ENCODE assay signal across 11 cellular contexts in the genomic region with DNA sequence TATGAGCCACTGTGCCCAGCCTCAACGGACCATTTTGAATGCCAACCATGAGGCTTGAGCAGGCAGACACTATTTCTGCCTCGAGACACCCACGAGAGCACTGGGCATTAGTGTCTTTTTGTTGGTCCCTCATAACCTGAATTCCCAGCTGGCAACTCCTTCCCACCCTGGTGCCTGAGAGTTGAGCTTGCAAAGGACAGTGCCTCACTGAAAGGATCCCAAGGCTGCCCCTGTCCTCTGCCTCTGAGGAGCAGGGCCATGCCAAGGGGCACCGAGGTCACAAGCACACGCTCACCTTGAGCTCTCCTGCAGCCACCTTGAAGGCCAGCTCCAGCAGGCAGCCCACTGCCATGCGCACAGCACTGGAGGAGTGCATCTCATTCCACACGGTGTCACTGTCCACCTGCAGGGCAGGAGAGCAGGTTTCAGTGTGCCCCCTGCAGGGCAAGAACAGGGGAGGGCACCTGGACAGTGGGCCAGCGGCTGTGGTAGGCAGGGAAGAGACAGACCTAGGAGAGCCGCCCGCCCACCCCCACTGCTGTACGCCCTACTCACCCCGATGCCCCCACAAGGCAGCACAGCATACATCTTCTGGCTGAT. TPM values are rescaled to one million over a fixed set of nuclear protein-coding genes. Genes with fewer than 3 reads are reported as not detected.
DNase-seq lines count a peak whose midpoint lies in the region; ATAC-seq, FAIRE-seq and TF ChIP-seq lines count a peak whose summit lies in the region.
"Had no signal": no experiment of that assay in that cellular context is flagged by ENCODE, and none has a peak within 500 bp of the region (broad histone marks: within the 10 kb centered on the region; RNA-seq: fewer than 3 reads in every experiment).

No MANE protein-coding gene starts in this region.

- peak; percentile 81 for DNase-seq in D341Med (ENCODE audit: low spot score)
- peak; percentile 58 for DNase-seq in HPDE6-E6E7 (ENCODE audit: extremely low spot score)
- peak; percentile 24 for DNase-seq in UCSD-AML1 (lab: John Stamatoyannopoulos, UW; ENCODE audit: unreplicated experiment)
- no peak for DNase-seq in kidney
- DNase-seq in activated CD8-positive, alpha-beta memory T cell treated with anti-CD3 and anti-CD28 coated beads, Interleukin-2, amount 50 U/mL, for 4 hours: no peak
- no peak for DNase-seq in activated CD8-positive, alpha-beta memory T cell treated with anti-CD3 and anti-CD28 coated beads, Interleukin-2, amount 50 U/mL, for 48 hours
- DNase-seq: anterior cingulate cortex, hypothalamus, NCI-H2227 treated with DMSO at 0.1 percent for 48 hours had no signal

- H3K4me3 ChIP-seq in kidney (ENCODE audit: low read length in 2 of 2): no peak overlapping the region

- no peaks in the 10 kb centered on the region for H3K9me3 ChIP-seq in kidney (ENCODE audit: control insufficient read depth in 1 of 2, low read length in 2 of 2)

- intact Hi-C loops in kidney (cut with DNase I): no loop called here

- H3K4me1 ChIP-seq in kidney (ENCODE audit: control insufficient read depth in 1 of 2, insufficient read depth in 1 of 2, low read depth in 1 of 2, low read length in 2 of 2): no peaks in the 10 kb centered on the region

- TF ChIP-seq CTCF in kidney (IDR thresholded peaks at IDR 0.05; ENCODE audit: borderline replicate concordance, extremely low read depth, insufficient read depth): peak; percentile 54

- peaks cover 22 to 61% of the 10 kb centered on the region in 2 donors for H3K36me3 ChIP-seq in kidney (ENCODE audit: control insufficient read depth in 1 of 2, insufficient read depth in 2 of 2, low read length in 2 of 2)

- ATAC-seq in GM18498 (IDR thresholded peaks at IDR 0.05; ENCODE audit: unreplicated experiment) (no peak), GM21717 (IDR thresholded peaks at IDR 0.05; ENCODE audit: unreplicated experiment) (no peak)

- FAIRE-seq in kidney (lab: Jason Lieb, UNC): no peak

- no peak overlapping the region for H3K9ac ChIP-seq in kidney (ENCODE audit: low read length in 2 of 2)

- H3K27ac ChIP-seq in kidney (ENCODE audit: low read depth in 2 of 2, low read length in 2 of 2): no peak overlapping the region

RNA-seq across cellular contexts. Expression of a gene that starts 12.8 kb away (rescaled TPM):
- 70.0 TPM for total RNA-seq in kidney
- polyA plus RNA-seq in kidney (ENCODE audit: insufficient read depth, low read depth, low replicate concordance): 150 TPM

RNA-seq across cellular contexts. Expression of a gene that starts 16.9 kb away (rescaled TPM):
- 47.6 TPM for total RNA-seq in kidney
- 29.0 TPM for polyA plus RNA-seq in kidney (ENCODE audit: insufficient read depth, low read depth, low replicate concordance)

RNA-seq across cellular contexts. Expression of a gene that starts 40.1 kb away (rescaled TPM):
- 35.6 TPM for total RNA-seq in kidney
- 25.3 TPM for polyA plus RNA-seq in kidney (ENCODE audit: insufficient read depth, low read depth, low replicate concordance)

RNA-seq across cellular contexts. Expression of a gene that starts 58.4 kb away (rescaled TPM):
- 0.88 TPM for total RNA-seq in kidney
- 0.17 TPM for polyA plus RNA-seq in kidney (ENCODE audit: insufficient read depth, low read depth, low replicate concordance)

Comparison
In these comparisons a context has a peak if more than half of its experiments do, and no peak if none do; other contexts are left out.
1. DNase-seq: peak in D341Med (single experiment), HPDE6-E6E7 (single experiment) and UCSD-AML1 (single experiment); none in kidney (single experiment), activated CD8-positive, alpha-beta memory T cell treated with anti-CD3 and anti-CD28 coated beads, Interleukin-2, amount 50 U/mL, for 4 hours (single experiment) and activated CD8-positive, alpha-beta memory T cell treated with anti-CD3 and anti-CD28 coated beads, Interleukin-2, amount 50 U/mL, for 48 hours (single experiment).